Comparison of ENCODE assay signal across 8 cellular contexts in the genomic region with DNA sequence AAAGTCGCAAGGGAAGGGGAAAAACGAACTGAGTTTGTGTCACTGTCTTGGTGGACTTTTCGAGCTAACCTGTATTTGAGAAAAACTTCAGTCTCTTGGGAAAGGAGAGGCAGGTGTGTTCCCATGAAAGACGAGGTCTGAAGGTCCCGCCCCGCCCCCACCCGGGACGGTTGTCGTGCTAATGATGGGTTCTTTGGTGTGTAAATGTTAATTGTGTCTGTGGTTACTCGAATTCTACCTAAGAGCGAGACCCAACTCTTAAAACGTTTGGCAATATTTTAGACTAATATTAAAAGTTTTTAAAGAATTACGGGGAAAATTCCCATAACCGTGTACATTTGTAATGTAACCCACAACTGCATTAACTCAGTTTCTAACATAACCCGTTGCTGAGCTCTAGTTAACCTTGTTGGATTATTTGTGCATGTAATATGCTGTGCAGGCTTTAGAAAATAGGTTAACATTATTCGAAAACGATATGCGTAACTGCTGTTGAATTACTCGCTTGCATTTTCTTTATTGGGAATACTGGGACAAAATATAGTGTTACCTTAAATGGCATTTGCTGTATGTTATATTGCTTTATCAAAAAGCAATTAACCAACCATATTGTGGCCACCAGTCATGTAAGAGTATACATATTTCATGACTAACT. TPM values are rescaled to one million over a fixed set of nuclear protein-coding genes. Genes with fewer than 3 reads are reported as not detected.
DNase-seq lines count a peak whose midpoint lies in the region; ATAC-seq lines count a peak whose summit lies in the region.

No MANE protein-coding gene starts in this region.

- CTCF ChIA-PET in activated CD4-positive, alpha-beta T cell treated with anti-CD3 and anti-CD28 coated beads for 36 hours (lab: Charles Lee) = interaction anchor here (0.6 to 2.2 kb wide), 4 partner anchors 8 to 186 kb away, joined by 3 to 11 read pairs (median 4); no protein-coding TSS in a partner anchor

- peaks cover 5% of the 10 kb centered on the region for H3K4me1 ChIP-seq in effector memory CD4-positive, alpha-beta T cell (ENCODE audit: control insufficient read depth, insufficient read depth, low read length, poor library complexity, severe bottlenecking)

- intact Hi-C loops in activated CD4-positive, alpha-beta T cell treated with anti-CD3 and anti-CD28 coated beads for 36 hours (cut with DNase I, micrococcal nuclease) = loop anchor here (1.0 to 10.0 kb wide), 11 partner anchors 94 to 661 kb away; a partner anchor contains a TSS

- peak overlapping the region; percentile 58 for H3K27ac ChIP-seq in effector memory CD4-positive, alpha-beta T cell (ENCODE audit: insufficient read depth, low read length, poor library complexity, severe bottlenecking)

- POLR2A ChIA-PET in activated CD4-positive, alpha-beta T cell treated with anti-CD3 and anti-CD28 coated beads for 36 hours (lab: Charles Lee) = interaction anchor here (1.0 kb wide), 1 partner anchor 10 kb away, joined by 3 read pairs; no protein-coding TSS in a partner anchor

- H3K9me3 Mint-ChIP-seq in activated CD4-positive, alpha-beta T cell treated with anti-CD3 and anti-CD28 coated beads for 36 hours (ENCODE audit: low read depth) = no peaks in the 10 kb centered on the region

- DNase-seq in activated CD4-positive, alpha-beta T cell treated with anti-CD3 and anti-CD28 coated beads for 36 hours = peak; percentile 25
- no peak for DNase-seq in activated CD4-positive, alpha-beta T cell treated with anti-CD3 and anti-CD28 coated beads for 1 hour
- DNase-seq in NCI-H748 treated with DMSO at 0.1 percent for 48 hours (lab: John Stamatoyannopoulos, UW) (peak; percentile 36), myocyte (ENCODE audit: low read depth) (peak; percentile 6), NCI-H226 (no peak), iPS-NIHi7 (ENCODE audit: extremely low spot score) (no peak)
- no peak for DNase-seq in effector memory CD4-positive, alpha-beta T cell

- no peaks in the 10 kb centered on the region for H3K27me3 Mint-ChIP-seq in activated CD4-positive, alpha-beta T cell treated with anti-CD3 and anti-CD28 coated beads for 36 hours

- no peaks in the 10 kb centered on the region for H3K36me3 Mint-ChIP-seq in activated CD4-positive, alpha-beta T cell treated with anti-CD3 and anti-CD28 coated beads for 36 hours (ENCODE audit: low read depth)

- no peak overlapping the region for H3K27ac Mint-ChIP-seq in activated CD4-positive, alpha-beta T cell treated with anti-CD3 and anti-CD28 coated beads for 36 hours

- H3K27me3 ChIP-seq in effector memory CD4-positive, alpha-beta T cell (replicated peaks; ENCODE audit: control insufficient read depth, insufficient read depth, low read length, poor library complexity, severe bottlenecking) = no peaks in the 10 kb centered on the region

- ATAC-seq in activated CD4-positive, alpha-beta T cell treated with anti-CD3 and anti-CD28 coated beads for 36 hours = no peak
- no peak for ATAC-seq in HG03354 (IDR thresholded peaks at IDR 0.05; ENCODE audit: poor library complexity, severe bottlenecking, unreplicated experiment)

- H3K36me3 ChIP-seq in effector memory CD4-positive, alpha-beta T cell (ENCODE audit: control insufficient read depth, insufficient read depth, low read length) = no peaks in the 10 kb centered on the region

- peak overlapping the region; percentile 73 for H3K4me3 Mint-ChIP-seq in activated CD4-positive, alpha-beta T cell treated with anti-CD3 and anti-CD28 coated beads for 36 hours

- peak overlapping the region; percentile 77 for H3K4me3 ChIP-seq in effector memory CD4-positive, alpha-beta T cell (ENCODE audit: insufficient read depth, low read depth, low read length, poor library complexity, severe bottlenecking)

- no peaks in the 10 kb centered on the region for H3K9me3 ChIP-seq in effector memory CD4-positive, alpha-beta T cell (ENCODE audit: control insufficient read depth, low read length)

- peaks cover 19% of the 10 kb centered on the region for H3K4me1 Mint-ChIP-seq in activated CD4-positive, alpha-beta T cell treated with anti-CD3 and anti-CD28 coated beads for 36 hours

RNA-seq across cellular contexts. Expression of a gene that starts 0.8 kb away (rescaled TPM):
- total RNA-seq in activated CD4-positive, alpha-beta T cell treated with anti-CD3 and anti-CD28 coated beads for 36 hours = 1 to 10 TPM; 2.2 to 2.4 TPM
- total RNA-seq in myocyte = 8.2 and 18.4 TPM in 2 replicates
- 4.6 TPM for polyA plus RNA-seq in myocyte (2012)

Comparison
In these comparisons a context has a peak if more than half of its experiments do, and no peak if none do; other contexts are left out.
1. DNase-seq: peak in activated CD4-positive, alpha-beta T cell treated with anti-CD3 and anti-CD28 coated beads for 36 hours (single experiment), NCI-H748 treated with DMSO at 0.1 percent for 48 hours (single experiment) and myocyte (single experiment); none in activated CD4-positive, alpha-beta T cell treated with anti-CD3 and anti-CD28 coated beads for 1 hour (single experiment), effector memory CD4-positive, alpha-beta T cell (0 of 3), NCI-H226 (single experiment) and iPS-NIHi7 (single experiment).